8 cellular contexts compared by ENCODE assay signal in genomic region chr7:100130608-100131453, GRCh38. TPM values are rescaled to one million over a fixed set of nuclear protein-coding genes. Genes with fewer than 3 reads are reported as not detected.
DNase-seq lines count a peak whose midpoint lies in the region; ATAC-seq, FAIRE-seq and TF ChIP-seq lines count a peak whose summit lies in the region.

No MANE protein-coding gene starts in this region.

- peaks cover 5% of the 10 kb centered on the region; the same call in 1 of the 2 replicates for H3K79me2 ChIP-seq in GM23338 (replicated peaks; ENCODE audit: insufficient read depth)
- no peaks in the 10 kb centered on the region for H3K79me2 ChIP-seq in endothelial cell of umbilical vein (ENCODE audit: control insufficient read depth, insufficient read depth, low read length)

- H3K9me2 ChIP-seq in GM23338 (ENCODE audit: insufficient read depth), result no peaks in the 10 kb centered on the region

- H3K27ac Mint-ChIP-seq in GM23338, result no peak overlapping the region

- no peak for TF ChIP-seq POLR2A in endothelial cell of umbilical vein (IDR thresholded peaks at IDR 0.05; ENCODE audit: low read depth, low read length)

- POLR2A ChIA-PET in endothelial cell of umbilical vein (lab: Charles Lee), result no interaction called here

- no peaks in the 10 kb centered on the region for H3K36me3 ChIP-seq in GM23338 (ENCODE audit: insufficient read depth)
- H3K36me3 ChIP-seq in endothelial cell of umbilical vein (ENCODE audit: control insufficient read depth in 2 of 2, extremely low read depth in 1 of 2, insufficient read depth in 2 of 2, low read length in 2 of 2), result no peaks in the 10 kb centered on the region

- peak overlapping the region; percentile 90 for H2AFZ ChIP-seq in GM23338
- peak overlapping the region; percentile 46 for H2AFZ ChIP-seq in endothelial cell of umbilical vein (ENCODE audit: low read depth, low read length)

- peak; percentile 79 for FAIRE-seq in endothelial cell of umbilical vein (lab: Jason Lieb, UNC)

- no peaks in the 10 kb centered on the region for H4K20me1 ChIP-seq in GM23338 (replicated peaks; ENCODE audit: insufficient read depth)
- H4K20me1 ChIP-seq in endothelial cell of umbilical vein (replicated peaks; ENCODE audit: control insufficient read depth, extremely low read depth, insufficient read depth, low read length), result no peaks in the 10 kb centered on the region

- no peaks in the 10 kb centered on the region for H3K9me3 Mint-ChIP-seq in GM23338

- DNase-seq in AG09319 (ENCODE audit: extremely low read depth, low read depth) (no peak), GM23338 (ENCODE audit: low spot score) (peak; percentile 97), NCI-H748 (lab: John Stamatoyannopoulos, UW; ENCODE audit: unreplicated experiment) (peak; percentile 81), endothelial cell of umbilical vein (ENCODE audit: low read depth, low spot score) (peak; percentile 55), mucosa of gallbladder (ENCODE audit: low spot score) (peak; percentile 90)
- DNase-seq in activated CD8-positive, alpha-beta memory T cell treated with anti-CD3 and anti-CD28 coated beads for 48 hours (ENCODE audit: low read depth in 2 of 3, low spot score in 2 of 3), result peak in 2 of 3 experiments; percentile 69 to 81
- DNase-seq in stimulated activated CD8-positive, alpha-beta memory T cell treated with anti-CD3 and anti-CD28 coated beads, Interleukin-4, amount 100 ng/mL, for 48 hours, result peak; percentile 94

- H3K4me1 ChIP-seq in GM23338 (ENCODE audit: insufficient read depth) (peaks cover 4% of the 10 kb centered on the region; the same call in 1 of the 2 replicates), endothelial cell of umbilical vein (ENCODE audit: control insufficient read depth, extremely low read depth, insufficient read depth, low read length) (peaks cover 11% of the 10 kb centered on the region)

- TF ChIP-seq CTCF in AG09319 (IDR thresholded peaks at IDR 0.05; ENCODE audit: low read depth, low read length) (peak; percentile 75), GM23338 (conservative IDR thresholded peaks at IDR 0.05; ENCODE audit: low read depth in 2 of 2) (peak; percentile 83 to 90), endothelial cell of umbilical vein (IDR thresholded peaks at IDR 0.05; ENCODE audit: extremely low read depth in 1 of 2, insufficient read depth in 1 of 2, low read depth in 1 of 2, low read length in 2 of 2) (peak; percentile 61 to 85)

- peak overlapping the region; percentile 43; the same call in 2 of the 3 replicates for H3K4me3 Mint-ChIP-seq in GM23338

- dilution Hi-C loops in endothelial cell of umbilical vein (cut with MboI; ENCODE audit: extremely low pct_ligation_motif_present, low sequenced_read_pairs), result no loop called here

- peaks cover 11% of the 10 kb centered on the region for H3K4me1 Mint-ChIP-seq in GM23338

- H3K9me1 ChIP-seq in endothelial cell of umbilical vein (replicated peaks; ENCODE audit: control insufficient read depth, extremely low read depth, insufficient read depth, low read length), result no peaks in the 10 kb centered on the region

- no peak overlapping the region for H3K9ac ChIP-seq in endothelial cell of umbilical vein (replicated peaks; ENCODE audit: extremely low read depth, insufficient read depth, low read length)

- H3K27me3 ChIP-seq in GM23338 (ENCODE audit: insufficient read depth) (peaks cover 21% of the 10 kb centered on the region), endothelial cell of umbilical vein (ENCODE audit: control insufficient read depth in 2 of 2, insufficient read depth in 2 of 2, low read length in 2 of 2) (no peaks in the 10 kb centered on the region)

- peak; percentile 44 for ATAC-seq in GM23338
- no peak for ATAC-seq in GM18519 (IDR thresholded peaks at IDR 0.05; ENCODE audit: low FRiP score, unreplicated experiment)

- CTCF ChIA-PET in endothelial cell of umbilical vein (lab: Charles Lee), result interaction anchor here (0.6 to 5.9 kb wide), 29 partner anchors 9 to 277 kb away, joined by 3 to 79 read pairs (median 4); partner anchors contain the start of genes AP4M1, GAL3ST4, LAMTOR4 and MCM7

- no peaks in the 10 kb centered on the region for H3K36me3 Mint-ChIP-seq in GM23338 (ENCODE audit: low read depth)

- H3F3A ChIP-seq in GM23338 (replicated peaks; ENCODE audit: low read depth), result peaks cover 13% of the 10 kb centered on the region

- no peak overlapping the region for H3K27ac ChIP-seq in GM23338 (ENCODE audit: low read depth)
- H3K27ac ChIP-seq in endothelial cell of umbilical vein (ENCODE audit: insufficient read depth, low read depth, low read length), result no peak overlapping the region

- BruUV-seq in endothelial cell of umbilical vein (replicated peaks; lab: Mats Ljungman, UMichigan), result no TSS peak

- no peaks in the 10 kb centered on the region for H3K9me3 ChIP-seq in endothelial cell of umbilical vein (replicated peaks; ENCODE audit: control insufficient read depth, insufficient read depth, low read length)

- peaks cover 23% of the 10 kb centered on the region for H3K27me3 Mint-ChIP-seq in GM23338 (ENCODE audit: insufficient read depth, low read depth, poor library complexity)

- H3K4me3 ChIP-seq in GM23338 (peak overlapping the region; percentile 30), endothelial cell of umbilical vein (replicated peaks in 1 of 3; ENCODE audit: insufficient read depth in 1 of 3, low read depth in 1 of 3, low read length in 3 of 3) (no peak overlapping the region)

- intact Hi-C loops in endothelial cell of umbilical vein (cut with micrococcal nuclease), result no loop called here

- peak overlapping the region; percentile 64 for H3K4me2 ChIP-seq in GM23338
- no peak overlapping the region for H3K4me2 ChIP-seq in endothelial cell of umbilical vein (ENCODE audit: insufficient read depth, low read length)

RNA-seq across cellular contexts. Expression of gene MBLAC1, which starts 4.1 kb away (rescaled TPM):
- 5.0 and 5.7 TPM in 2 replicates for total RNA-seq in GM23338 (2014; rRNA removed; shearing (Covaris generic))
- polyA plus RNA-seq in GM23338 (2016; fragmentation: Nextera tagmentation; extraction: Ambion mirVana) (2.4 and 2.7 TPM in 2 replicates), endothelial cell of umbilical vein (1.8 and 2.1 TPM in 2 replicates)
- total RNA-seq in endothelial cell of umbilical vein (1.3 and 1.8 TPM in 2 replicates), mucosa of gallbladder (4.3 TPM)
- 1.1 and 1.6 TPM in 2 replicates for polyA plus RNA-seq in endothelial cell of umbilical vein (2011; cell fraction: cytosol; rRNA removed)
- polyA plus RNA-seq in endothelial cell of umbilical vein (2011; cell fraction: nucleus; rRNA removed), result 0.84 and 1.0 TPM in 2 replicates
- polyA plus RNA-seq in endothelial cell of umbilical vein (2012), result 0.90 and 1.3 TPM in 2 replicates
- 0.49 and 0.51 TPM in 2 replicates for polyA minus RNA-seq in endothelial cell of umbilical vein
- polyA minus RNA-seq in endothelial cell of umbilical vein (2011; cell fraction: cytosol; rRNA and poly(A)+ RNA removed), result 1.3 TPM
- 0.53 and 0.58 TPM in 2 replicates for polyA minus RNA-seq in endothelial cell of umbilical vein (2011; cell fraction: nucleus; rRNA and poly(A)+ RNA removed)

RNA-seq across cellular contexts. Expression of gene CNPY4, which starts 11.4 kb away (rescaled TPM):
- 11.3 and 12.0 TPM in 2 replicates for total RNA-seq in GM23338 (2014; rRNA removed; shearing (Covaris generic))
- polyA plus RNA-seq in GM23338 (2016; fragmentation: Nextera tagmentation; extraction: Ambion mirVana), result 10.7 and 11.1 TPM in 2 replicates
- 18.0 and 33.7 TPM in 2 replicates for total RNA-seq in endothelial cell of umbilical vein
- polyA plus RNA-seq in endothelial cell of umbilical vein, result 22.6 and 28.6 TPM in 2 replicates
- polyA plus RNA-seq in endothelial cell of umbilical vein (2011; cell fraction: cytosol; rRNA removed), result 29.0 and 29.4 TPM in 2 replicates
- 32.4 and 35.9 TPM in 2 replicates for polyA plus RNA-seq in endothelial cell of umbilical vein (2011; cell fraction: nucleus; rRNA removed)
- polyA plus RNA-seq in endothelial cell of umbilical vein (2012), result 40.1 and 42.6 TPM in 2 replicates
- polyA minus RNA-seq in endothelial cell of umbilical vein, result 23.5 and 29.3 TPM in 2 replicates
- polyA minus RNA-seq in endothelial cell of umbilical vein (2011; cell fraction: cytosol; rRNA and poly(A)+ RNA removed), result 3.4 TPM
- polyA minus RNA-seq in endothelial cell of umbilical vein (2011; cell fraction: nucleus; rRNA and poly(A)+ RNA removed), result 7.8 and 8.6 TPM in 2 replicates
- total RNA-seq in mucosa of gallbladder, result 34.0 TPM

RNA-seq across cellular contexts. Expression of gene TAF6, which starts 11.7 kb away (rescaled TPM):
- 125 and 141 TPM in 2 replicates for total RNA-seq in GM23338 (2014; rRNA removed; shearing (Covaris generic))
- polyA plus RNA-seq in GM23338 (2016; fragmentation: Nextera tagmentation; extraction: Ambion mirVana), result 54.9 and 56.3 TPM in 2 replicates
- total RNA-seq in endothelial cell of umbilical vein, result 64.6 and 67.3 TPM in 2 replicates
- 32.7 and 34.1 TPM in 2 replicates for polyA plus RNA-seq in endothelial cell of umbilical vein
- polyA plus RNA-seq in endothelial cell of umbilical vein (2011; cell fraction: cytosol; rRNA removed), result 27.6 and 28.5 TPM in 2 replicates
- 54.1 and 58.7 TPM in 2 replicates for polyA plus RNA-seq in endothelial cell of umbilical vein (2011; cell fraction: nucleus; rRNA removed)
- 42.1 and 45.9 TPM in 2 replicates for polyA plus RNA-seq in endothelial cell of umbilical vein (2012)
- polyA minus RNA-seq in endothelial cell of umbilical vein, result 40.3 and 57.7 TPM in 2 replicates
- polyA minus RNA-seq in endothelial cell of umbilical vein (2011; cell fraction: cytosol; rRNA and poly(A)+ RNA removed), result 21.2 TPM
- 18.0 TPM in 2 replicates for polyA minus RNA-seq in endothelial cell of umbilical vein (2011; cell fraction: nucleus; rRNA and poly(A)+ RNA removed)
- total RNA-seq in mucosa of gallbladder, result 65.3 TPM

RNA-seq across cellular contexts. Expression of gene LAMTOR4, which starts 17.9 kb away (rescaled TPM):
- 138 and 145 TPM in 2 replicates for total RNA-seq in GM23338 (2014; rRNA removed; shearing (Covaris generic))
- polyA plus RNA-seq in GM23338 (2016; fragmentation: Nextera tagmentation; extraction: Ambion mirVana) (329 and 333 TPM in 2 replicates), endothelial cell of umbilical vein (492 and 520 TPM in 2 replicates)
- total RNA-seq in endothelial cell of umbilical vein (139 and 140 TPM in 2 replicates), mucosa of gallbladder (154 TPM)
- 365 and 372 TPM in 2 replicates for polyA plus RNA-seq in endothelial cell of umbilical vein (2011; cell fraction: cytosol; rRNA removed)
- 129 and 144 TPM in 2 replicates for polyA plus RNA-seq in endothelial cell of umbilical vein (2011; cell fraction: nucleus; rRNA removed)
- polyA plus RNA-seq in endothelial cell of umbilical vein (2012), result 117 and 140 TPM in 2 replicates
- polyA minus RNA-seq in endothelial cell of umbilical vein, result 58.4 and 65.6 TPM in 2 replicates
- polyA minus RNA-seq in endothelial cell of umbilical vein (2011; cell fraction: cytosol; rRNA and poly(A)+ RNA removed), result 36.8 TPM
- polyA minus RNA-seq in endothelial cell of umbilical vein (2011; cell fraction: nucleus; rRNA and poly(A)+ RNA removed), result 15.3 and 20.3 TPM in 2 replicates

RNA-seq across cellular contexts. Expression of gene TRAPPC14, which starts 27.7 kb away (rescaled TPM):
- total RNA-seq in GM23338 (2014; rRNA removed; shearing (Covaris generic)), result 12.3 and 15.7 TPM in 2 replicates
- polyA plus RNA-seq in GM23338 (2016; fragmentation: Nextera tagmentation; extraction: Ambion mirVana) (9.3 and 9.8 TPM in 2 replicates), endothelial cell of umbilical vein (13.3 and 15.6 TPM in 2 replicates)
- total RNA-seq in endothelial cell of umbilical vein (23.0 and 24.0 TPM in 2 replicates), mucosa of gallbladder (37.1 TPM)
- polyA plus RNA-seq in endothelial cell of umbilical vein (2011; cell fraction: cytosol; rRNA removed), result 4.8 and 6.4 TPM in 2 replicates
- polyA plus RNA-seq in endothelial cell of umbilical vein (2011; cell fraction: nucleus; rRNA removed), result 33.0 and 43.5 TPM in 2 replicates
- polyA plus RNA-seq in endothelial cell of umbilical vein (2012), result 11.5 and 14.8 TPM in 2 replicates
- 7.4 and 10.9 TPM in 2 replicates for polyA minus RNA-seq in endothelial cell of umbilical vein
- polyA minus RNA-seq in endothelial cell of umbilical vein (2011; cell fraction: cytosol; rRNA and poly(A)+ RNA removed), result 2.5 TPM
- 12.8 and 15.9 TPM in 2 replicates for polyA minus RNA-seq in endothelial cell of umbilical vein (2011; cell fraction: nucleus; rRNA and poly(A)+ RNA removed)
